ENCODE assay signal across 1 cellular context in genomic region chr11:30322826-30323710, GRCh38.
TF ChIP-seq lines count a peak whose summit lies in the region.

Gene ARL14EP (plus strand): TSS chr11:30323104. CDS start chr11:30330949, 7,845 bp downstream.

TF ChIP-seq in HepG2, 621 proteins besides CTCF, POLR2A, EP300 and RAD21 (continued from another document and continues in another):
- TF ChIP-seq HNRNPLL (IDR thresholded peaks at IDR 0.05; ENCODE audit: low read depth, low read length, poor library complexity, severe bottlenecking) (peak; percentile 76), REST (IDR thresholded peaks at IDR 0.05; ENCODE audit: borderline replicate concordance in 1 of 2, low read depth in 1 of 2, low read length in 2 of 2) (peak in 1 of 2 experiments; percentile 3; a peak in 1 of 4 replicates), MIXL1 (CRISPR knock-in tag; IDR thresholded peaks at IDR 0.05) (peak; percentile 79; the same call in 1 of the 2 replicates), LRRFIP1 (CRISPR knock-in tag; conservative IDR thresholded peaks at IDR 0.05) (no peak), ZNF331 (CRISPR knock-in tag; IDR thresholded peaks at IDR 0.05) (peak; percentile 87), ZNF441 (CRISPR knock-in tag; IDR thresholded peaks at IDR 0.05; ENCODE audit: borderline replicate concordance) (no peak; the same call in 1 of the 2 replicates), IKZF1 (IDR thresholded peaks at IDR 0.05) (no peak), SMAD3 (CRISPR knock-in tag; IDR thresholded peaks at IDR 0.05) (peak; percentile 71), SNRNP70 (IDR thresholded peaks at IDR 0.05; ENCODE audit: low read depth, low read length) (no peak), ZNF850 (CRISPR knock-in tag; conservative IDR thresholded peaks at IDR 0.05) (no peak), MEIS1 (CRISPR knock-in tag; IDR thresholded peaks at IDR 0.05; ENCODE audit: borderline replicate concordance) (peak; percentile 68), HNF4A (CRISPR knock-in tag; IDR thresholded peaks at IDR 0.05) (no peak; the same call in 1 of the 2 replicates), NFIC (IDR thresholded peaks at IDR 0.05; ENCODE audit: low read length) (no peak), FOXA3 (CRISPR knock-in tag; IDR thresholded peaks at IDR 0.05) (peak; percentile 71), NFIB (CRISPR knock-in tag; IDR thresholded peaks at IDR 0.05; ENCODE audit: borderline replicate concordance) (no peak), ZNF549 (CRISPR knock-in tag; IDR thresholded peaks at IDR 0.05) (no peak), RBM39 (IDR thresholded peaks at IDR 0.05; ENCODE audit: low read depth, low read length, poor library complexity, severe bottlenecking) (peak; percentile 80)
- TF ChIP-seq, protein P1, sequence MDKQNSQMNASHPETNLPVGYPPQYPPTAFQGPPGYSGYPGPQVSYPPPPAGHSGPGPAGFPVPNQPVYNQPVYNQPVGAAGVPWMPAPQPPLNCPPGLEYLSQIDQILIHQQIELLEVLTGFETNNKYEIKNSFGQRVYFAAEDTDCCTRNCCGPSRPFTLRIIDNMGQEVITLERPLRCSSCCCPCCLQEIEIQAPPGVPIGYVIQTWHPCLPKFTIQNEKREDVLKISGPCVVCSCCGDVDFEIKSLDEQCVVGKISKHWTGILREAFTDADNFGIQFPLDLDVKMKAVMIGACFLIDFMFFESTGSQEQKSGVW (CRISPR knock-in tag; IDR thresholded peaks at IDR 0.05; ENCODE audit: borderline replicate concordance) = no peak
- TF ChIP-seq, protein P2, sequence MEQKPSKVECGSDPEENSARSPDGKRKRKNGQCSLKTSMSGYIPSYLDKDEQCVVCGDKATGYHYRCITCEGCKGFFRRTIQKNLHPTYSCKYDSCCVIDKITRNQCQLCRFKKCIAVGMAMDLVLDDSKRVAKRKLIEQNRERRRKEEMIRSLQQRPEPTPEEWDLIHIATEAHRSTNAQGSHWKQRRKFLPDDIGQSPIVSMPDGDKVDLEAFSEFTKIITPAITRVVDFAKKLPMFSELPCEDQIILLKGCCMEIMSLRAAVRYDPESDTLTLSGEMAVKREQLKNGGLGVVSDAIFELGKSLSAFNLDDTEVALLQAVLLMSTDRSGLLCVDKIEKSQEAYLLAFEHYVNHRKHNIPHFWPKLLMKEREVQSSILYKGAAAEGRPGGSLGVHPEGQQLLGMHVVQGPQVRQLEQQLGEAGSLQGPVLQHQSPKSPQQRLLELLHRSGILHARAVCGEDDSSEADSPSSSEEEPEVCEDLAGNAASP (CRISPR knock-in tag; IDR thresholded peaks at IDR 0.05; ENCODE audit: borderline replicate concordance) = peak; percentile 67
- TF ChIP-seq, protein P3, sequence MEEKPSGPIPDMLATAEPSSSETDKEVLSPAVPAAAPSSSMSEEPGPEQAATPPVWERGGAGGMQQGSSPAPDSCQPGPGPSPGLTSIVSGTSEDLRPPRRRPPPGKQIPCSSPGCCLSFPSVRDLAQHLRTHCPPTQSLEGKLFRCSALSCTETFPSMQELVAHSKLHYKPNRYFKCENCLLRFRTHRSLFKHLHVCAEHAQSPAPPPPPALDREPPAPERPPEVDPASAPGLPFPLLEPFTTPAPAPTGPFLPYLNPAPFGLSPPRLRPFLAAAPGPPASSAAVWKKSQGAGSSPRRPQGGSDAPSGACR (CRISPR knock-in tag; IDR thresholded peaks at IDR 0.05) = 0 out of 2 replicates have a peak, but pooled peaks have one; percentile 63
- TF ChIP-seq, protein P4, sequence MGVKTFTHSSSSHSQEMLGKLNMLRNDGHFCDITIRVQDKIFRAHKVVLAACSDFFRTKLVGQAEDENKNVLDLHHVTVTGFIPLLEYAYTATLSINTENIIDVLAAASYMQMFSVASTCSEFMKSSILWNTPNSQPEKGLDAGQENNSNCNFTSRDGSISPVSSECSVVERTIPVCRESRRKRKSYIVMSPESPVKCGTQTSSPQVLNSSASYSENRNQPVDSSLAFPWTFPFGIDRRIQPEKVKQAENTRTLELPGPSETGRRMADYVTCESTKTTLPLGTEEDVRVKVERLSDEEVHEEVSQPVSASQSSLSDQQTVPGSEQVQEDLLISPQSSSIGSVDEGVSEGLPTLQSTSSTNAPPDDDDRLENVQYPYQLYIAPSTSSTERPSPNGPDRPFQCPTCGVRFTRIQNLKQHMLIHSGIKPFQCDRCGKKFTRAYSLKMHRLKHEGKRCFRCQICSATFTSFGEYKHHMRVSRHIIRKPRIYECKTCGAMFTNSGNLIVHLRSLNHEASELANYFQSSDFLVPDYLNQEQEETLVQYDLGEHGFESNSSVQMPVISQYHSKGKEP (CRISPR knock-in tag; IDR thresholded peaks at IDR 0.05) = no peak
- TF ChIP-seq, protein P5, sequence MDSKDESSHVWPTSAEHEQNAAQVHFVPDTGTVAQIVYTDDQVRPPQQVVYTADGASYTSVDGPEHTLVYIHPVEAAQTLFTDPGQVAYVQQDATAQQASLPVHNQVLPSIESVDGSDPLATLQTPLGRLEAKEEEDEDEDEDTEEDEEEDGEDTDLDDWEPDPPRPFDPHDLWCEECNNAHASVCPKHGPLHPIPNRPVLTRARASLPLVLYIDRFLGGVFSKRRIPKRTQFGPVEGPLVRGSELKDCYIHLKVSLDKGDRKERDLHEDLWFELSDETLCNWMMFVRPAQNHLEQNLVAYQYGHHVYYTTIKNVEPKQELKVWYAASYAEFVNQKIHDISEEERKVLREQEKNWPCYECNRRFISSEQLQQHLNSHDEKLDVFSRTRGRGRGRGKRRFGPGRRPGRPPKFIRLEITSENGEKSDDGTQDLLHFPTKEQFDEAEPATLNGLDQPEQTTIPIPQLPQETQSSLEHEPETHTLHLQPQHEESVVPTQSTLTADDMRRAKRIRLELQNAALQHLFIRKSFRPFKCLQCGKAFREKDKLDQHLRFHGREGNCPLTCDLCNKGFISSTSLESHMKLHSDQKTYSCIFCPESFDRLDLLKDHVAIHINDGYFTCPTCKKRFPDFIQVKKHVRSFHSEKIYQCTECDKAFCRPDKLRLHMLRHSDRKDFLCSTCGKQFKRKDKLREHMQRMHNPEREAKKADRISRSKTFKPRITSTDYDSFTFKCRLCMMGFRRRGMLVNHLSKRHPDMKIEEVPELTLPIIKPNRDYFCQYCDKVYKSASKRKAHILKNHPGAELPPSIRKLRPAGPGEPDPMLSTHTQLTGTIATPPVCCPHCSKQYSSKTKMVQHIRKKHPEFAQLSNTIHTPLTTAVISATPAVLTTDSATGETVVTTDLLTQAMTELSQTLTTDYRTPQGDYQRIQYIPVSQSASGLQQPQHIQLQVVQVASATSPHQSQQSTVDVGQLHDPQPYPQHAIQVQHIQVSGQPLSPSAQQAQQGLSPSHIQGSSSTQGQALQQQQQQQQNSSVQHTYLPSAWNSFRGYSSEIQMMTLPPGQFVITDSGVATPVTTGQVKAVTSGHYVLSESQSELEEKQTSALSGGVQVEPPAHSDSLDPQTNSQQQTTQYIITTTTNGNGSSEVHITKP (CRISPR knock-in tag; IDR thresholded peaks at IDR 0.05; ENCODE audit: low read depth) = no peak
- TF ChIP-seq, protein P6, sequence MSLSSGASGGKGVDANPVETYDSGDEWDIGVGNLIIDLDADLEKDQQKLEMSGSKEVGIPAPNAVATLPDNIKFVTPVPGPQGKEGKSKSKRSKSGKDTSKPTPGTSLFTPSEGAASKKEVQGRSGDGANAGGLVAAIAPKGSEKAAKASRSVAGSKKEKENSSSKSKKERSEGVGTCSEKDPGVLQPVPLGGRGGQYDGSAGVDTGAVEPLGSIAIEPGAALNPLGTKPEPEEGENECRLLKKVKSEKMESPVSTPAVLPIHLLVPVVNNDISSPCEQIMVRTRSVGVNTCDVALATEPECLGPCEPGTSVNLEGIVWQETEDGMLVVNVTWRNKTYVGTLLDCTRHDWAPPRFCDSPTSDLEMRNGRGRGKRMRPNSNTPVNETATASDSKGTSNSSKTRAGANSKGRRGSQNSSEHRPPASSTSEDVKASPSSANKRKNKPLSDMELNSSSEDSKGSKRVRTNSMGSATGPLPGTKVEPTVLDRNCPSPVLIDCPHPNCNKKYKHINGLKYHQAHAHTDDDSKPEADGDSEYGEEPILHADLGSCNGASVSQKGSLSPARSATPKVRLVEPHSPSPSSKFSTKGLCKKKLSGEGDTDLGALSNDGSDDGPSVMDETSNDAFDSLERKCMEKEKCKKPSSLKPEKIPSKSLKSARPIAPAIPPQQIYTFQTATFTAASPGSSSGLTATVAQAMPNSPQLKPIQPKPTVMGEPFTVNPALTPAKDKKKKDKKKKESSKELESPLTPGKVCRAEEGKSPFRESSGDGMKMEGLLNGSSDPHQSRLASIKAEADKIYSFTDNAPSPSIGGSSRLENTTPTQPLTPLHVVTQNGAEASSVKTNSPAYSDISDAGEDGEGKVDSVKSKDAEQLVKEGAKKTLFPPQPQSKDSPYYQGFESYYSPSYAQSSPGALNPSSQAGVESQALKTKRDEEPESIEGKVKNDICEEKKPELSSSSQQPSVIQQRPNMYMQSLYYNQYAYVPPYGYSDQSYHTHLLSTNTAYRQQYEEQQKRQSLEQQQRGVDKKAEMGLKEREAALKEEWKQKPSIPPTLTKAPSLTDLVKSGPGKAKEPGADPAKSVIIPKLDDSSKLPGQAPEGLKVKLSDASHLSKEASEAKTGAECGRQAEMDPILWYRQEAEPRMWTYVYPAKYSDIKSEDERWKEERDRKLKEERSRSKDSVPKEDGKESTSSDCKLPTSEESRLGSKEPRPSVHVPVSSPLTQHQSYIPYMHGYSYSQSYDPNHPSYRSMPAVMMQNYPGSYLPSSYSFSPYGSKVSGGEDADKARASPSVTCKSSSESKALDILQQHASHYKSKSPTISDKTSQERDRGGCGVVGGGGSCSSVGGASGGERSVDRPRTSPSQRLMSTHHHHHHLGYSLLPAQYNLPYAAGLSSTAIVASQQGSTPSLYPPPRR (CRISPR knock-in tag; IDR thresholded peaks at IDR 0.05; ENCODE audit: borderline replicate concordance) = peak; percentile 68; the same call in 1 of the 2 replicates
- TF ChIP-seq, protein P7, sequence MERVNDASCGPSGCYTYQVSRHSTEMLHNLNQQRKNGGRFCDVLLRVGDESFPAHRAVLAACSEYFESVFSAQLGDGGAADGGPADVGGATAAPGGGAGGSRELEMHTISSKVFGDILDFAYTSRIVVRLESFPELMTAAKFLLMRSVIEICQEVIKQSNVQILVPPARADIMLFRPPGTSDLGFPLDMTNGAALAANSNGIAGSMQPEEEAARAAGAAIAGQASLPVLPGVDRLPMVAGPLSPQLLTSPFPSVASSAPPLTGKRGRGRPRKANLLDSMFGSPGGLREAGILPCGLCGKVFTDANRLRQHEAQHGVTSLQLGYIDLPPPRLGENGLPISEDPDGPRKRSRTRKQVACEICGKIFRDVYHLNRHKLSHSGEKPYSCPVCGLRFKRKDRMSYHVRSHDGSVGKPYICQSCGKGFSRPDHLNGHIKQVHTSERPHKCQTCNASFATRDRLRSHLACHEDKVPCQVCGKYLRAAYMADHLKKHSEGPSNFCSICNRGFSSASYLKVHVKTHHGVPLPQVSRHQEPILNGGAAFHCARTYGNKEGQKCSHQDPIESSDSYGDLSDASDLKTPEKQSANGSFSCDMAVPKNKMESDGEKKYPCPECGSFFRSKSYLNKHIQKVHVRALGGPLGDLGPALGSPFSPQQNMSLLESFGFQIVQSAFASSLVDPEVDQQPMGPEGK (CRISPR knock-in tag; IDR thresholded peaks at IDR 0.05) = peak; percentile 53; the same call in 1 of the 2 replicates
- TF ChIP-seq, protein P8, sequence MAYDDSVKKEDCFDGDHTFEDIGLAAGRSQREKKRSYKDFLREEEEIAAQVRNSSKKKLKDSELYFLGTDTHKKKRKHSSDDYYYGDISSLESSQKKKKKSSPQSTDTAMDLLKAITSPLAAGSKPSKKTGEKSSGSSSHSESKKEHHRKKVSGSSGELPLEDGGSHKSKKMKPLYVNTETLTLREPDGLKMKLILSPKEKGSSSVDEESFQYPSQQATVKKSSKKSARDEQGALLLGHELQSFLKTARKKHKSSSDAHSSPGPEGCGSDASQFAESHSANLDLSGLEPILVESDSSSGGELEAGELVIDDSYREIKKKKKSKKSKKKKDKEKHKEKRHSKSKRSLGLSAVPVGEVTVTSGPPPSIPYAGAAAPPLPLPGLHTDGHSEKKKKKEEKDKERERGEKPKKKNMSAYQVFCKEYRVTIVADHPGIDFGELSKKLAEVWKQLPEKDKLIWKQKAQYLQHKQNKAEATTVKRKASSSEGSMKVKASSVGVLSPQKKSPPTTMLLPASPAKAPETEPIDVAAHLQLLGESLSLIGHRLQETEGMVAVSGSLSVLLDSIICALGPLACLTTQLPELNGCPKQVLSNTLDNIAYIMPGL (CRISPR knock-in tag; IDR thresholded peaks at IDR 0.05; ENCODE audit: borderline replicate concordance in 1 of 2, low read depth in 1 of 2) = peak; percentile 82 to 91; a peak in 3 of 4 replicates
